ENCODE assay signal across 19 cellular contexts in genomic region chr4:108940086-108941033, GRCh38.
DNase-seq lines count a peak whose midpoint lies in the region; ATAC-seq and TF ChIP-seq lines count a peak whose summit lies in the region.
"Had no signal": no experiment of that assay in that cellular context is flagged by ENCODE, and none has a peak within 500 bp of the region (broad histone marks: within the 10 kb centered on the region; RNA-seq: fewer than 3 reads in every experiment).

No MANE protein-coding gene starts in this region.

- TF ChIP-seq POLR2A in IMR-90 (IDR thresholded peaks at IDR 0.05; ENCODE audit: low read depth, low read length) (no peak), ovary (IDR thresholded peaks at IDR 0.05) (no peak)

- no peak overlapping the region for H3K56ac ChIP-seq in IMR-90 (ENCODE audit: extremely low read depth, insufficient read depth, low read length)

- intact Hi-C loops in Calu3 (cut with micrococcal nuclease; ENCODE audit: unreplicated experiment) = loop anchor here (5.0 kb wide), 1 partner anchor 357 kb away; no protein-coding TSS in a partner anchor
- intact Hi-C loops in IMR-90 (cut with micrococcal nuclease) = no loop called here
- intact Hi-C loops in ovary (cut with DNase I) = no loop called here

- no peak overlapping the region for H3K4me3 Mint-ChIP-seq in Calu3 (ENCODE audit: low read depth, unreplicated experiment)
- H3K4me3 Mint-ChIP-seq: CD8-positive, alpha-beta memory T cell; effector memory CD8-positive, alpha-beta T cell had no signal

- H3K9me3 ChIP-seq in IMR-90 (ENCODE audit: control insufficient read depth, insufficient read depth, low read length) (no peaks in the 10 kb centered on the region), RWPE2 (ENCODE audit: severe bottlenecking) (no peaks in the 10 kb centered on the region), ovary (no peaks in the 10 kb centered on the region)
- H3K9me3 ChIP-seq: pancreas, SK-N-SH had no signal

- H4K91ac ChIP-seq in IMR-90 (ENCODE audit: insufficient read depth, low read depth, low read length) = no peak overlapping the region

- no peak overlapping the region for H2BK20ac ChIP-seq in IMR-90 (ENCODE audit: low read depth, low read length)

- WGBS in IMR-90 (ENCODE audit: extremely low coverage in 2 of 2, insufficient read length in 1 of 2), 2 experiments = 84% methylated on average over 4 of the region's 7 CpGs; no CpG with 5 or more reads in 1 of the 2 experiments
- WGBS in ovary, 3 donors = 93 to 94% (median 94%) methylated on average over 7 of the region's 7 CpGs

- H3K36me3 ChIP-seq in IMR-90 (ENCODE audit: control insufficient read depth, insufficient read depth, low read length) (no peaks in the 10 kb centered on the region), RWPE2 (ENCODE audit: low read depth) (no peaks in the 10 kb centered on the region), ovary (no peaks in the 10 kb centered on the region)
- H3K36me3 ChIP-seq: pancreas had no signal

- H2BK5ac ChIP-seq in IMR-90 (ENCODE audit: low read depth, low read length, poor library complexity, severe bottlenecking) = no peak overlapping the region

- no peak overlapping the region for H4K5ac ChIP-seq in IMR-90 (ENCODE audit: low read depth, low read length)

- no peak overlapping the region for H2BK120ac ChIP-seq in IMR-90 (ENCODE audit: low read depth, low read length)

- H4K8ac ChIP-seq in IMR-90 (ENCODE audit: low read depth in 2 of 2, low read length in 2 of 2) = no peak overlapping the region

- no peak for TF ChIP-seq CTCF in Calu3 (IDR thresholded peaks at IDR 0.05; ENCODE audit: unreplicated experiment)
- no peak for TF ChIP-seq CTCF in IMR-90 (conservative IDR thresholded peaks at IDR 0.05; ENCODE audit: low read depth, low read length)
- no peak for TF ChIP-seq CTCF in RWPE2 (IDR thresholded peaks at IDR 0.05; ENCODE audit: poor library complexity, severe bottlenecking)
- TF ChIP-seq CTCF in ovary (IDR thresholded peaks at IDR 0.05) = no peak

- H3K79me1 ChIP-seq in IMR-90 (ENCODE audit: low read depth in 1 of 2, low read length in 2 of 2) = no peaks in the 10 kb centered on the region

- H3K4me3 ChIP-seq in IMR-90 (ENCODE audit: insufficient read depth, low read depth, low read length) (no peak overlapping the region), RWPE2 (ENCODE audit: severe bottlenecking) (no peak overlapping the region), ovary (no peak overlapping the region)
- H3K4me3 ChIP-seq: pancreas had no signal

- TF ChIP-seq RAD21 in IMR-90 (IDR thresholded peaks at IDR 0.05; ENCODE audit: low read length) = no peak

- H2BK15ac ChIP-seq in IMR-90 (ENCODE audit: low read depth, low read length) = no peak overlapping the region

- ATAC-seq in IMR-90 (ENCODE audit: low read depth) (no peak), RWPE2 (ENCODE audit: low read depth) (peak; percentile 55; the same call in 2 of the 3 replicates)
- ATAC-seq: effector memory CD8-positive, alpha-beta T cell; pancreas had no signal

- no peak overlapping the region for H3K4me2 ChIP-seq in IMR-90 (ENCODE audit: low read depth, low read length)
- H3K4me2 ChIP-seq: SK-N-SH had no signal

- BruUV-seq in Calu3 (replicated peaks; lab: Mats Ljungman, UMichigan) (no TSS peak), IMR-90 (replicated peaks; lab: Mats Ljungman, UMichigan) (no TSS peak)

- no peaks in the 10 kb centered on the region for H3K9me3 Mint-ChIP-seq in Calu3 (ENCODE audit: low read depth, unreplicated experiment)
- H3K9me3 Mint-ChIP-seq: CD8-positive, alpha-beta memory T cell; effector memory CD8-positive, alpha-beta T cell had no signal

- DNase-seq in Calu3 (peak; percentile 32), IMR-90 (peak; percentile 3), RWPE2 (ENCODE audit: low spot score) (no peak), iris pigment epithelial cell (ENCODE audit: low read depth) (peak; percentile 15), nucleus accumbens (lab: John Stamatoyannopoulos, UW) (no peak), ovary (no peak), epidermal melanocyte (ENCODE audit: insufficient read length, low spot score) (no peak)
- DNase-seq in stimulated activated CD4-positive, alpha-beta T cell treated with anti-CD3 and anti-CD28 coated beads, Interleukin-12 subunit alpha, Interleukin-12 subunit beta, amount 100 ng/mL, for 4 hours = no peak
- DNase-seq: activated CD4-positive, alpha-beta T cell treated with anti-CD3 and anti-CD28 coated beads, Interleukin-2, amount 50 U/mL, for 1 hour; activated naive CD4-positive, alpha-beta T cell; CD8-positive, alpha-beta memory T cell; effector memory CD8-positive, alpha-beta T cell; KG1; NCI-H146; NCI-H524; pancreas; SK-N-SH; stimulated activated CD4-positive, alpha-beta T cell treated with anti-CD3 and anti-CD28 coated beads, Interleukin-2, amount 100 ng/mL, for 48 hours; substantia nigra had no signal

- H2AK9ac ChIP-seq in IMR-90 (replicated peaks; ENCODE audit: low read depth, low read length, poor library complexity) = no peak overlapping the region

- H3K36me3 Mint-ChIP-seq in Calu3 (ENCODE audit: insufficient read depth, unreplicated experiment) = no peaks in the 10 kb centered on the region
- H3K36me3 Mint-ChIP-seq: CD8-positive, alpha-beta memory T cell had no signal

- H4K20me1 ChIP-seq in IMR-90 (ENCODE audit: insufficient read depth, low read length) = no peaks in the 10 kb centered on the region

- in situ Hi-C loops in IMR-90 (cut with MboI; ENCODE audit: low sequenced_read_pairs) = no loop called here

- no peaks in the 10 kb centered on the region for H3K4me1 Mint-ChIP-seq in Calu3 (ENCODE audit: low read depth, unreplicated experiment)
- H3K4me1 Mint-ChIP-seq: CD8-positive, alpha-beta memory T cell had no signal

- H3K23ac ChIP-seq in IMR-90 (ENCODE audit: low read depth, low read length) = no peak overlapping the region

- H3K27ac ChIP-seq in IMR-90 (ENCODE audit: insufficient read depth, low read length) = no peak overlapping the region
- no peak overlapping the region for H3K27ac ChIP-seq in RWPE2 (ENCODE audit: poor library complexity, severe bottlenecking)
- no peak overlapping the region for H3K27ac ChIP-seq in ovary
- H3K27ac ChIP-seq: pancreas had no signal

- POLR2A ChIA-PET in IMR-90 (lab: Charles Lee; ENCODE audit: unreplicated experiment) = no interaction called here

- H3K14ac ChIP-seq in IMR-90 (replicated peaks; ENCODE audit: low read depth, low read length) = no peak overlapping the region

- no peak overlapping the region for H3K27ac Mint-ChIP-seq in Calu3 (ENCODE audit: unreplicated experiment)
- H3K27ac Mint-ChIP-seq: CD8-positive, alpha-beta memory T cell; effector memory CD8-positive, alpha-beta T cell had no signal

- CTCF ChIA-PET in Calu3 (lab: Charles Lee) = no interaction called here
- CTCF ChIA-PET in IMR-90 (lab: Yijun Ruan, JAX) = no interaction called here

- no peak overlapping the region for H3K9ac ChIP-seq in IMR-90 (ENCODE audit: low read depth, low read length)
- H3K9ac ChIP-seq: SK-N-SH had no signal

- no peak for TF ChIP-seq EP300 in ovary (IDR thresholded peaks at IDR 0.05)

- dilution Hi-C loops in IMR-90 (cut with HindIII; ENCODE audit: low sequenced_read_pairs, unreplicated experiment) = no loop called here

- peak overlapping the region; percentile 43; the same call in 1 of the 2 replicates for H2AK5ac ChIP-seq in IMR-90 (ENCODE audit: low read depth, low read length)

- no peak overlapping the region for H3K18ac ChIP-seq in IMR-90 (ENCODE audit: low read depth, low read length)

- H3K27me3 Mint-ChIP-seq in Calu3 (ENCODE audit: unreplicated experiment) = no peaks in the 10 kb centered on the region

- peaks cover 4% of the 10 kb centered on the region for H3K9me1 ChIP-seq in IMR-90 (ENCODE audit: insufficient read depth, low read length)

- H3K4me1 ChIP-seq in IMR-90 (ENCODE audit: control insufficient read depth, insufficient read depth, low read length) (peaks cover 2% of the 10 kb centered on the region; the same call in 1 of the 2 replicates), RWPE2 (ENCODE audit: insufficient read depth, poor library complexity, severe bottlenecking) (no peaks in the 10 kb centered on the region), ovary (ENCODE audit: insufficient read depth) (no peaks in the 10 kb centered on the region)
- H3K4me1 ChIP-seq: pancreas had no signal

- H3K27me3 ChIP-seq in IMR-90 (ENCODE audit: control insufficient read depth, insufficient read depth, low read length) (no peaks in the 10 kb centered on the region), RWPE2 (ENCODE audit: insufficient read depth, poor library complexity, severe bottlenecking) (no peaks in the 10 kb centered on the region), ovary (no peaks in the 10 kb centered on the region)
- H3K27me3 ChIP-seq: pancreas had no signal

- H3K4ac ChIP-seq in IMR-90 (ENCODE audit: low read depth, low read length) = no peak overlapping the region; the same call in 1 of the 2 replicates

- no peak overlapping the region for H2AFZ ChIP-seq in IMR-90 (replicated peaks; ENCODE audit: low read length, poor library complexity)

TF ChIP-seq in IMR-90, 13 proteins besides CTCF, POLR2A, EP300 and RAD21 (continues in another document):
- TF ChIP-seq CEBPB (IDR thresholded peaks at IDR 0.05; ENCODE audit: low read depth, low read length) (no peak), MAZ (IDR thresholded peaks at IDR 0.05; ENCODE audit: borderline replicate concordance, low read depth, low read length) (no peak), FOS (IDR thresholded peaks at IDR 0.05; ENCODE audit: low read depth, low read length) (no peak), MXI1 (IDR thresholded peaks at IDR 0.05; ENCODE audit: borderline replicate concordance, low read depth, low read length) (no peak), RFX5 (IDR thresholded peaks at IDR 0.05; ENCODE audit: low read depth, low read length) (no peak), RCOR1 (IDR thresholded peaks at IDR 0.05; ENCODE audit: insufficient replicate concordance, low read length) (no peak), CHD1 (IDR thresholded peaks at IDR 0.05; ENCODE audit: low read depth, low read length) (no peak)
- TF ChIP-seq, protein P1, sequence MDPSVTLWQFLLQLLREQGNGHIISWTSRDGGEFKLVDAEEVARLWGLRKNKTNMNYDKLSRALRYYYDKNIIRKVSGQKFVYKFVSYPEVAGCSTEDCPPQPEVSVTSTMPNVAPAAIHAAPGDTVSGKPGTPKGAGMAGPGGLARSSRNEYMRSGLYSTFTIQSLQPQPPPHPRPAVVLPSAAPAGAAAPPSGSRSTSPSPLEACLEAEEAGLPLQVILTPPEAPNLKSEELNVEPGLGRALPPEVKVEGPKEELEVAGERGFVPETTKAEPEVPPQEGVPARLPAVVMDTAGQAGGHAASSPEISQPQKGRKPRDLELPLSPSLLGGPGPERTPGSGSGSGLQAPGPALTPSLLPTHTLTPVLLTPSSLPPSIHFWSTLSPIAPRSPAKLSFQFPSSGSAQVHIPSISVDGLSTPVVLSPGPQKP (IDR thresholded peaks at IDR 0.05; ENCODE audit: borderline replicate concordance, low read depth, low read length) = no peak

Comparison
In these comparisons a context has a peak if more than half of its experiments do, and no peak if none do; other contexts are left out.
1. DNase-seq: peak in Calu3 (single experiment), IMR-90 (single experiment) and iris pigment epithelial cell (single experiment); none in RWPE2 (single experiment), nucleus accumbens (0 of 56), ovary (0 of 5), epidermal melanocyte (single experiment) and stimulated activated CD4-positive, alpha-beta T cell treated with anti-CD3 and anti-CD28 coated beads, Interleukin-12 subunit alpha, Interleukin-12 subunit beta, amount 100 ng/mL, for 4 hours (single experiment).